In genomic region chr9:37745970-37746369, GRCh38 we compare ENCODE assay signal across 20 cellular contexts. TPM values are rescaled to one million over a fixed set of nuclear protein-coding genes. Genes with fewer than 3 reads are reported as not detected.
DNase-seq lines count a peak whose midpoint lies in the region; ATAC-seq, FAIRE-seq and TF ChIP-seq lines count a peak whose summit lies in the region.
"Had no signal": no experiment of that assay in that cellular context is flagged by ENCODE, and none has a peak within 500 bp of the region (broad histone marks: within the 10 kb centered on the region; RNA-seq: fewer than 3 reads in every experiment).

No MANE protein-coding gene starts in this region.

- DNase-seq in DND-41 = peak; percentile 47
- DNase-seq in NCI-H69 (lab: John Stamatoyannopoulos, UW) = peak; percentile 38
- no peak for DNase-seq in H1 (ENCODE audit: low read depth in 1 of 2, low spot score in 2 of 2)
- no peak for DNase-seq in aorta
- no peak for DNase-seq in RCC 7860 (ENCODE audit: low spot score)
- DNase-seq in activated T-cell treated with anti-CD3 and anti-CD28 coated beads for 4 hours = no peak
- DNase-seq in sigmoid colon = no peak
- DNase-seq: ACHN, AML-193, Calu3, DMS53, NCI-H1105, NCI-H1694, NCI-H2081 treated with DMSO at 0.1 percent for 48 hours, NCI-H774, OCI-M1 had no signal

- H3K4me3 ChIP-seq in DND-41 (ENCODE audit: low read depth in 1 of 2, low read length in 2 of 2) = no peak overlapping the region
- H3K4me3 ChIP-seq in H1 (ENCODE audit: extremely low read depth in 1 of 4, insufficient read depth in 2 of 4, low read depth in 3 of 4, low read length in 4 of 4) = no peak overlapping the region
- H3K4me3 ChIP-seq in aorta (ENCODE audit: low read length in 2 of 2) = no peak overlapping the region
- no peak overlapping the region for H3K4me3 ChIP-seq in sigmoid colon

- no peak for TF ChIP-seq RAD21 in H1 (IDR thresholded peaks at IDR 0.05 in 1 of 2, conservative IDR thresholded peaks at IDR 0.05 in 1 of 2; ENCODE audit: low read depth in 2 of 2, low read length in 2 of 2)

- H4K20me1 ChIP-seq in DND-41 (ENCODE audit: insufficient read depth, low read length) (no peaks in the 10 kb centered on the region), H1 (replicated peaks in 1 of 2; ENCODE audit: control insufficient read depth in 1 of 2, insufficient read depth in 2 of 2, low read length in 2 of 2) (no peaks in the 10 kb centered on the region)

- no peak overlapping the region for H3K27ac ChIP-seq in DND-41 (ENCODE audit: low read length)
- H3K27ac ChIP-seq in H1 (ENCODE audit: low read depth, low read length) = no peak overlapping the region
- H3K27ac ChIP-seq in aorta (ENCODE audit: low read depth in 1 of 2, low read length in 2 of 2) = no peak overlapping the region
- no peak overlapping the region for H3K27ac ChIP-seq in sigmoid colon
- H3K27ac ChIP-seq: RWPE1 had no signal

- H3K9ac ChIP-seq in DND-41 (ENCODE audit: low read depth, low read length) (no peak overlapping the region), H1 (replicated peaks in 1 of 4; ENCODE audit: extremely low read depth in 1 of 4, low read depth in 3 of 4, low read length in 3 of 4) (no peak overlapping the region)

- no peak for TF ChIP-seq EP300 in H1 (IDR thresholded peaks at IDR 0.05; ENCODE audit: borderline replicate concordance in 1 of 2, low read depth in 2 of 2, low read length in 2 of 2)
- TF ChIP-seq EP300 in sigmoid colon (IDR thresholded peaks at IDR 0.05) = no peak

- H3K9me3 ChIP-seq in DND-41 (ENCODE audit: insufficient read depth, low read length, severe bottlenecking) (no peaks in the 10 kb centered on the region), H1 (ENCODE audit: insufficient read depth in 2 of 2, low read depth in 1 of 2, low read length in 1 of 2) (no peaks in the 10 kb centered on the region), aorta (ENCODE audit: control insufficient read depth, low read length) (no peaks in the 10 kb centered on the region), sigmoid colon (no peaks in the 10 kb centered on the region)

- H3K4me1 ChIP-seq in DND-41 (ENCODE audit: insufficient read depth, low read length) = peaks cover 7% of the 10 kb centered on the region; the same call in 1 of the 2 replicates
- no peaks in the 10 kb centered on the region for H3K4me1 ChIP-seq in H1 (replicated peaks in 1 of 4; ENCODE audit: control insufficient read depth in 3 of 4, insufficient read depth in 4 of 4, low read length in 3 of 4)
- no peaks in the 10 kb centered on the region for H3K4me1 ChIP-seq in aorta (ENCODE audit: control insufficient read depth in 1 of 2, insufficient read depth in 2 of 2, low read length in 2 of 2)
- no peaks in the 10 kb centered on the region for H3K4me1 ChIP-seq in sigmoid colon

- CTCF ChIA-PET in H1 (lab: Charles Lee; ENCODE audit: partially characterized antibody) = interaction anchor here (0.6 to 1.2 kb wide), 5 partner anchors 13 to 86 kb away, joined by 3 read pairs; no protein-coding TSS in a partner anchor

- no peak overlapping the region for H2BK20ac ChIP-seq in H1 (ENCODE audit: low read length)

- H2BK12ac ChIP-seq in H1 (ENCODE audit: low read depth, low read length) = no peak overlapping the region

- POLR2A ChIA-PET in H1 (lab: Charles Lee; ENCODE audit: partially characterized antibody) = no interaction called here

- no peak overlapping the region for H3K56ac ChIP-seq in H1 (replicated peaks; ENCODE audit: insufficient read length, low read depth, low read length)

- no peak overlapping the region for H3K18ac ChIP-seq in H1 (ENCODE audit: extremely low read depth, low read length)

- H3K4ac ChIP-seq in H1 (replicated peaks; ENCODE audit: insufficient read length, low read depth, low read length) = no peak overlapping the region

- H2AK5ac ChIP-seq in H1 (ENCODE audit: low read depth, low read length) = no peak overlapping the region

- no peaks in the 10 kb centered on the region for H3K79me1 ChIP-seq in H1 (ENCODE audit: low read depth, low read length)

- H2BK15ac ChIP-seq in H1 (ENCODE audit: low read length) = no peak overlapping the region

- no peak overlapping the region for H3K4me2 ChIP-seq in DND-41 (ENCODE audit: insufficient read depth, low read length)
- H3K4me2 ChIP-seq in H1 (ENCODE audit: insufficient read depth in 1 of 2, low read depth in 2 of 2, low read length in 2 of 2) = no peak overlapping the region

- WGBS in H1 (ENCODE audit: extremely low coverage in 1 of 2, insufficient coverage in 1 of 2, insufficient read length in 1 of 2, insufficient replicate concordance in 2 of 2, low coverage in 1 of 2, low lambda C conversion rate in 2 of 2, missing lambda C conversion rate in 1 of 2), 2 experiments = 85% methylated on average over 8 of the region's 8 CpGs; no CpG with 5 or more reads in 1 of the 2 experiments
- 79 to 86% methylated on average over 8 of the region's 8 CpGs for WGBS in aorta, 2 donors
- 76 to 87% methylated on average over 8 of the region's 8 CpGs for WGBS in sigmoid colon, 2 donors

- no peak overlapping the region for H4K5ac ChIP-seq in H1 (ENCODE audit: insufficient read length, low read depth, low read length)

- H2AFZ ChIP-seq in DND-41 (ENCODE audit: low read depth, low read length) (no peak overlapping the region), H1 (ENCODE audit: low read length) (no peak overlapping the region)

- H2BK120ac ChIP-seq in H1 (replicated peaks; ENCODE audit: low read depth, low read length) = no peak overlapping the region

- no peaks in the 10 kb centered on the region for H3K36me3 ChIP-seq in DND-41 (ENCODE audit: insufficient read depth, low read length)
- no peaks in the 10 kb centered on the region for H3K36me3 ChIP-seq in H1 (ENCODE audit: control insufficient read depth in 2 of 4, insufficient read depth in 4 of 4, low read length in 3 of 4)
- H3K36me3 ChIP-seq in aorta (ENCODE audit: control insufficient read depth in 1 of 2, insufficient read depth in 2 of 2, low read length in 1 of 2) = no peaks in the 10 kb centered on the region
- no peaks in the 10 kb centered on the region for H3K36me3 ChIP-seq in sigmoid colon

- H3K14ac ChIP-seq in H1 (ENCODE audit: insufficient read length) = no peak overlapping the region

- H3K79me2 ChIP-seq in DND-41 (ENCODE audit: insufficient read depth, low read length) (no peaks in the 10 kb centered on the region), H1 (ENCODE audit: control insufficient read depth in 1 of 2, insufficient read depth in 2 of 2, low read length in 2 of 2) (no peaks in the 10 kb centered on the region)

- H2BK5ac ChIP-seq in H1 (ENCODE audit: low read depth, low read length) = no peak overlapping the region

- TF ChIP-seq POLR2A in H1 (IDR thresholded peaks at IDR 0.05; ENCODE audit: control extremely low read depth in 1 of 2, low read depth in 2 of 2, low read length in 2 of 2) (no peak), sigmoid colon (IDR thresholded peaks at IDR 0.05) (no peak)

- H4K8ac ChIP-seq in H1 (ENCODE audit: extremely low read depth, insufficient read depth, low read length) = peak overlapping the region; percentile 12; the same call in 1 of the 2 replicates

- intact Hi-C loops in aorta (cut with DNase I) = loop anchor here in 1 of 2 donors (5.0 kb wide), 1 partner anchor 616 kb away; no protein-coding TSS in a partner anchor
- intact Hi-C loops in sigmoid colon (cut with DNase I) = no loop called here

- H3K23me2 ChIP-seq in H1 (ENCODE audit: low read depth, low read length) = no peaks in the 10 kb centered on the region

- TF ChIP-seq CTCF in DND-41 (IDR thresholded peaks at IDR 0.05; ENCODE audit: borderline replicate concordance, extremely low read depth, low read length, poor library complexity, severe bottlenecking) (no peak), H1 (IDR thresholded peaks at IDR 0.05; ENCODE audit: control extremely low read depth in 1 of 3, insufficient read depth in 1 of 3, low read depth in 1 of 3, low read length in 3 of 3) (no peak), sigmoid colon (IDR thresholded peaks at IDR 0.05) (no peak)

- ATAC-seq in DND-41 (ENCODE audit: insufficient read depth, low read depth) (peak; percentile 51), aorta (ENCODE audit: low FRiP score) (peak; percentile 32)

- no peak overlapping the region for H3K23ac ChIP-seq in H1 (ENCODE audit: insufficient read length)

- H3K27me3 ChIP-seq in DND-41 (ENCODE audit: insufficient read depth, low read length, poor library complexity) = no peaks in the 10 kb centered on the region
- no peaks in the 10 kb centered on the region for H3K27me3 ChIP-seq in H1 (replicated peaks in 1 of 4; ENCODE audit: control insufficient read depth in 3 of 4, extremely low read depth in 1 of 4, insufficient read depth in 3 of 4, low read length in 3 of 4)
- no peaks in the 10 kb centered on the region for H3K27me3 ChIP-seq in aorta (ENCODE audit: control insufficient read depth in 1 of 2, insufficient read depth in 2 of 2, low read length in 1 of 2)
- no peaks in the 10 kb centered on the region for H3K27me3 ChIP-seq in sigmoid colon

- no peak overlapping the region for H4K91ac ChIP-seq in H1 (replicated peaks; ENCODE audit: insufficient read length, low read length)

- FAIRE-seq in H1 (lab: Jason Lieb, UNC) (no peak), RCC 7860 (lab: Jason Lieb, UNC) (no peak)
- FAIRE-seq: GM12891, GM19239, HTR-8/SVneo had no signal

RNA-seq across cellular contexts. Expression of gene TRMT10B, which starts 7.6 kb away (rescaled TPM):
- 4.5 and 6.2 TPM in 2 replicates for total RNA-seq in H1 (2021; fragmentation: NEBNext Ultra II Directional; extraction: Animal tissue kit (Norgen Biotek cat#: 25700))
- polyA plus RNA-seq in H1 (2011; rRNA removed) = 2.0 and 2.4 TPM in 2 replicates
- 3.5 TPM for polyA plus RNA-seq in H1 (2011; cell fraction: cytosol; rRNA removed)
- polyA plus RNA-seq in H1 (2011; cell fraction: nucleus; rRNA removed) = 3.2 TPM
- 6.0 to 7.1 TPM (median 6.3 TPM) in 4 replicates for polyA plus RNA-seq in H1 (2012, experiment 1 of 2)
- polyA plus RNA-seq in H1 (2012, experiment 2 of 2) = 0.59 TPM
- 5.4 TPM for polyA plus RNA-seq in H1 (2013, experiment 1 of 2)
- polyA plus RNA-seq in H1 (2013, experiment 2 of 2) = 5.0 TPM
- polyA minus RNA-seq in H1 (2011; rRNA and poly(A)+ RNA removed) = 2.2 TPM in 2 replicates
- polyA minus RNA-seq in H1 (2011; cell fraction: cytosol; rRNA and poly(A)+ RNA removed) = 1.2 TPM
- 6.1 TPM for polyA minus RNA-seq in H1 (2011; cell fraction: nucleus; rRNA and poly(A)+ RNA removed)
- 10 to 100 TPM in 1 of 2 donors, 1 to 10 TPM in 1; 8.1 to 17.4 TPM for total RNA-seq in aorta
- polyA plus RNA-seq in aorta = 1 to 10 TPM; 4.6 to 9.0 TPM
- total RNA-seq in sigmoid colon = 1 to 10 TPM; 5.3 to 9.7 (median 7.9) TPM
- polyA plus RNA-seq in sigmoid colon = 1 to 10 TPM; 1.8 to 6.0 (median 5.7) TPM

RNA-seq across cellular contexts. Expression of gene EXOSC3, which starts 38.9 kb away (rescaled TPM):
- total RNA-seq in H1 (2021; fragmentation: NEBNext Ultra II Directional; extraction: Animal tissue kit (Norgen Biotek cat#: 25700)) = 73.4 and 77.4 TPM in 2 replicates
- polyA plus RNA-seq in H1 (2011; rRNA removed) (43.5 and 46.7 TPM in 2 replicates), aorta (10 to 100 TPM; 17.9 to 19.8 TPM), sigmoid colon (10 to 100 TPM; 13.8 to 40.7 (median 29.1) TPM)
- polyA plus RNA-seq in H1 (2011; cell fraction: cytosol; rRNA removed) = 59.4 TPM
- 31.5 TPM for polyA plus RNA-seq in H1 (2011; cell fraction: nucleus; rRNA removed)
- polyA plus RNA-seq in H1 (2012, experiment 1 of 2) = 55.6 to 74.9 TPM (median 63.5 TPM) in 4 replicates
- 12.2 TPM for polyA plus RNA-seq in H1 (2012, experiment 2 of 2)
- polyA plus RNA-seq in H1 (2013, experiment 1 of 2) = 30.9 TPM
- 33.4 TPM for polyA plus RNA-seq in H1 (2013, experiment 2 of 2)
- polyA minus RNA-seq in H1 (2011; rRNA and poly(A)+ RNA removed) = 23.1 and 43.7 TPM in 2 replicates
- polyA minus RNA-seq in H1 (2011; cell fraction: cytosol; rRNA and poly(A)+ RNA removed) = 34.3 TPM
- polyA minus RNA-seq in H1 (2011; cell fraction: nucleus; rRNA and poly(A)+ RNA removed) = 74.5 TPM
- total RNA-seq in aorta (10 to 100 TPM; 28.3 to 30.2 TPM), sigmoid colon (10 to 100 TPM; 38.7 to 44.6 (median 41.3) TPM)

RNA-seq across cellular contexts. Expression of gene DCAF10, which starts 54.6 kb away (rescaled TPM):
- 11.1 and 15.0 TPM in 2 replicates for total RNA-seq in H1 (2021; fragmentation: NEBNext Ultra II Directional; extraction: Animal tissue kit (Norgen Biotek cat#: 25700))
- polyA plus RNA-seq in H1 (2011; rRNA removed) (6.7 and 7.1 TPM in 2 replicates), aorta (1 to 10 TPM; 8.3 to 9.4 TPM), sigmoid colon (1 to 10 TPM; 4.8 to 9.9 (median 8.6) TPM)
- polyA plus RNA-seq in H1 (2011; cell fraction: cytosol; rRNA removed) = 6.3 TPM
- 6.5 TPM for polyA plus RNA-seq in H1 (2011; cell fraction: nucleus; rRNA removed)
- polyA plus RNA-seq in H1 (2012, experiment 1 of 2) = 8.2 to 12.1 TPM (median 10.5 TPM) in 4 replicates
- 2.2 TPM for polyA plus RNA-seq in H1 (2012, experiment 2 of 2)
- polyA plus RNA-seq in H1 (2013, experiment 1 of 2) = 8.3 TPM
- polyA plus RNA-seq in H1 (2013, experiment 2 of 2) = 7.4 TPM
- 30.9 and 32.1 TPM in 2 replicates for polyA minus RNA-seq in H1 (2011; rRNA and poly(A)+ RNA removed)
- polyA minus RNA-seq in H1 (2011; cell fraction: cytosol; rRNA and poly(A)+ RNA removed) = 11.1 TPM
- 25.4 TPM for polyA minus RNA-seq in H1 (2011; cell fraction: nucleus; rRNA and poly(A)+ RNA removed)
- total RNA-seq in aorta (10 to 100 TPM; 27.7 to 29.5 TPM), sigmoid colon (10 to 100 TPM; 29.1 to 49.3 (median 40.6) TPM)

Comparison
In these comparisons a context has a peak if more than half of its experiments do, and no peak if none do; other contexts are left out.
1. DNase-seq: peak in DND-41 (single experiment) and NCI-H69 (single experiment); none in H1 (0 of 2), aorta (0 of 2), RCC 7860 (single experiment), activated T-cell treated with anti-CD3 and anti-CD28 coated beads for 4 hours (single experiment) and sigmoid colon (single experiment).